ENCODE assay signal across 8 cellular contexts in the genomic region with DNA sequence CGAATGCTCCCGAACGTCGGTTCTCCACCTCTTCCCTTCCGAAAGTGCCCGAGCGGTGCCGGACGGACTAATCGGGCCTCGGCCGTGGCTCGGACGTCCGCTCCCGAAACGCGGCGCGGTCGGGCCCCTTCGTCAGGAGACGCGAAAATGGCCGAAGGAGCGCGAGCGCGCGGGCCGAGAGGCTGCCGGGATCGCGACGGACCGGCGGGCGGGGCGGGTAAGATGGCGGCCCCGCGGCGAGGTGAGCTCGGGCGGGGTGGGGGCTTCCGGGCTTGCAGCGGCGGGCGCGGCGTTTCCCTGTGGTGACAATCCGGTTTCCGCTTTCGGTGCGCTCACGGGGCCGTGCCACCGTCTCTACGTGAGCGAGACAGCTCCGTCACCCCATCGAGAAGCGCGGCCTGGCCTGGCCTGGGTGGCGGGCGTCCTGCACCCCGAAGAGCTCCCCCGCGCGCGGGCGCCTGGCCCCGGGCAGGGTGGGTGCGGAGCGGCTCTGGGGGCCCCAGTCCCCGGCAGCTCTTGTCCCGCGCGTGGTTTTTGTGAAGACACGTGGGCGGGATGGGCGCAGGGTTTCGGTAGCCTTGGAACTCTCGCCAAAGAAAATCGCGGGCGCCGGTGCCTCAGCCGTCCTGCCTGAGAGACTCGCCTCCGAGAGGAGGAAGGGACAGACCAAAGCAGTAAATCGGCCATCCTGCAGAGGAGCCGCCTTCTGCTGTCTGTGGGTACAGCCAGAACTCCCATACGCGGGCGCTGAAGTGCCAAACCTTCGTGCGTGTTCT. TPM values are rescaled to one million over a fixed set of nuclear protein-coding genes. Genes with fewer than 3 reads are reported as not detected.
A peak's percentile ranks its signal among the peaks of the same experiment; 100 is the strongest.
DNase-seq lines count a peak whose midpoint lies in the region; ATAC-seq and TF ChIP-seq lines count a peak whose summit lies in the region.

TMEM80 (plus strand) TSS at position 211 of the 776 bp plus-strand sequence; CDS start at position 223, 12 bp downstream.

- peak within 1 kb of the TSS; percentile 89 for H3K4me3 ChIP-seq in coronary artery

- DNase-seq in AG09319 (ENCODE audit: extremely low read depth, low read depth) (peak; percentile 93), NCI-H524 (lab: John Stamatoyannopoulos, UW) (peak; percentile 95 to 96), coronary artery (ENCODE audit: low spot score) (peak; percentile 99), left colon (peak; percentile 99)
- DNase-seq in activated CD4-positive, alpha-beta T cell treated with anti-CD3 and anti-CD28 coated beads for 48 hours, result peak; percentile 99
- DNase-seq in stimulated activated CD4-positive, alpha-beta T cell treated with anti-CD3 and anti-CD28 coated beads, Interleukin-1b, Interleukin-23, amount 100 ng/mL, for 48 hours, result peak; percentile 99

- ATAC-seq in HG03439 (IDR thresholded peaks at IDR 0.05; ENCODE audit: unreplicated experiment), result peak; percentile 79
- peak; percentile 77 for ATAC-seq in left colon

- TF ChIP-seq CTCF in AG09319 (IDR thresholded peaks at IDR 0.05; ENCODE audit: low read depth, low read length), result no peak
- no peak for TF ChIP-seq CTCF in coronary artery (IDR thresholded peaks at IDR 0.05)

- TF ChIP-seq POLR2A in GM19193 (IDR thresholded peaks at IDR 0.05; ENCODE audit: extremely low read depth, insufficient read depth, insufficient read length), result peak; percentile 70

- intact Hi-C loops in left colon (cut with DNase I, micrococcal nuclease), result no loop called here

- H3K27ac ChIP-seq in coronary artery, result peak within 1 kb of the TSS; percentile 96 to 98

RNA-seq across cellular contexts. Expression of gene TMEM80, which starts in this region (rescaled TPM):
- total RNA-seq in left colon, result 10 to 100 TPM; 26.9 to 31.3 TPM

Comparison
In these comparisons a context has a peak if more than half of its experiments do, and no peak if none do; other contexts are left out.
1. Peak in every context shown above with its lines: DNase-seq, ATAC-seq, H3K4me3 ChIP-seq and H3K27ac ChIP-seq.